2 cellular contexts compared by ENCODE assay signal in the genomic region with DNA sequence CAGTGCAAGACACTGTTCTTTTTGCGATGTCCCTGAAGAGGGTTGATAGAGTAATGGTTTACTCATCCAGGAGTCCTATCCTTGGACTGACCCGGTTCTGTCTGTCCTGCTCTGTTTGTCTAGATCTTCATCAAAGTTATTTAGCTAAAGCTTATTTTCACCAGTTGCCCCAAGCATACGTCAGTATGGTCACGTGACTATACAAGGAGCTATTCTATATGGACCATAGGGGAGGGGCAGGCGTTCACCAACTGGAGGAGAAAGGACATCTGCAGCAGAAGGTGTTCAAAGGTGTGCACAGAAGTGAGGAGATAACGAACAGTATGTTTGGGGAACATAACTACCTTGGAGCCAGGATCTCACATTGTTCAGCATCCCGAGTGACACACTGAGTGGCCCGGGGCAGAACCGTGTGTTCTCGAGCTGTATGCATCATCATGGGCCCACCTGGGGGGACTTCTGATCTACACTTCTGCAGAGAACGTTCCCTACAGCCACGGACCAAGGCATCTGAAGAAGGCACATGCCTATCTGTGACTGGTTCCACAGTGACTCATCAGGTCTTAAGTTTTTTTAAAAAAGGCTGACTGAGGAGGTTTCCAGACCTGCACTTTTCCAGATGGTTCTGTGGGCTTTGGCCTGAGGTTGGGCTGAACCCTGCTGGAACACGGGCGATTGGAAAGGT.
TF ChIP-seq lines count a peak whose summit lies in the region.

No MANE protein-coding gene starts in this region.

TF ChIP-seq in A549, 52 proteins besides CTCF, POLR2A, EP300 and RAD21 (continued from another document):
- TF ChIP-seq REST (IDR thresholded peaks at IDR 0.05) (no peak), BHLHE40 (IDR thresholded peaks at IDR 0.05; ENCODE audit: low read depth, low read length) (no peak), HDAC2 (IDR thresholded peaks at IDR 0.05) (no peak), ATOH8 (CRISPR knock-in tag; IDR thresholded peaks at IDR 0.05; ENCODE audit: low read depth) (no peak), KDM1A (IDR thresholded peaks at IDR 0.05; ENCODE audit: low read depth) (no peak), FOSL2 (IDR thresholded peaks at IDR 0.05) (peak; percentile 59; the same call in 1 of the 2 replicates), FOSL2 (CRISPR knock-in tag; IDR thresholded peaks at IDR 0.05) (peak; percentile 79)
- TF ChIP-seq, protein P1, sequence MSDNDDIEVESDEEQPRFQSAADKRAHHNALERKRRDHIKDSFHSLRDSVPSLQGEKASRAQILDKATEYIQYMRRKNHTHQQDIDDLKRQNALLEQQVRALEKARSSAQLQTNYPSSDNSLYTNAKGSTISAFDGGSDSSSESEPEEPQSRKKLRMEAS (IDR thresholded peaks at IDR 0.05): peak; percentile 74

TF ChIP-seq in SK-N-SH treated with all-trans-retinoic acid at 6 μM for 48 hours, 23 proteins besides CTCF, POLR2A, EP300 and RAD21 (continued from another document):
- TF ChIP-seq, protein P2, sequence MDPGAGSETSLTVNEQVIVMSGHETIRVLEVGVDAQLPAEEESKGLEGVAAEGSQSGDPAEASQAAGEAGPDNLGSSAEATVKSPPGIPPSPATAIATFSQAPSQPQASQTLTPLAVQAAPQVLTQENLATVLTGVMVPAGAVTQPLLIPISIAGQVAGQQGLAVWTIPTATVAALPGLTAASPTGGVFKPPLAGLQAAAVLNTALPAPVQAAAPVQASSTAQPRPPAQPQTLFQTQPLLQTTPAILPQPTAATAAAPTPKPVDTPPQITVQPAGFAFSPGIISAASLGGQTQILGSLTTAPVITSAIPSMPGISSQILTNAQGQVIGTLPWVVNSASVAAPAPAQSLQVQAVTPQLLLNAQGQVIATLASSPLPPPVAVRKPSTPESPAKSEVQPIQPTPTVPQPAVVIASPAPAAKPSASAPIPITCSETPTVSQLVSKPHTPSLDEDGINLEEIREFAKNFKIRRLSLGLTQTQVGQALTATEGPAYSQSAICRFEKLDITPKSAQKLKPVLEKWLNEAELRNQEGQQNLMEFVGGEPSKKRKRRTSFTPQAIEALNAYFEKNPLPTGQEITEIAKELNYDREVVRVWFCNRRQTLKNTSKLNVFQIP (CRISPR knock-in tag; IDR thresholded peaks at IDR 0.05; ENCODE audit: borderline replicate concordance, low read depth): no peak
- TF ChIP-seq ESRRG (CRISPR knock-in tag; IDR thresholded peaks at IDR 0.05): no peak
- no peak for TF ChIP-seq RARB (CRISPR knock-in tag; IDR thresholded peaks at IDR 0.05)
